In the genomic region with DNA sequence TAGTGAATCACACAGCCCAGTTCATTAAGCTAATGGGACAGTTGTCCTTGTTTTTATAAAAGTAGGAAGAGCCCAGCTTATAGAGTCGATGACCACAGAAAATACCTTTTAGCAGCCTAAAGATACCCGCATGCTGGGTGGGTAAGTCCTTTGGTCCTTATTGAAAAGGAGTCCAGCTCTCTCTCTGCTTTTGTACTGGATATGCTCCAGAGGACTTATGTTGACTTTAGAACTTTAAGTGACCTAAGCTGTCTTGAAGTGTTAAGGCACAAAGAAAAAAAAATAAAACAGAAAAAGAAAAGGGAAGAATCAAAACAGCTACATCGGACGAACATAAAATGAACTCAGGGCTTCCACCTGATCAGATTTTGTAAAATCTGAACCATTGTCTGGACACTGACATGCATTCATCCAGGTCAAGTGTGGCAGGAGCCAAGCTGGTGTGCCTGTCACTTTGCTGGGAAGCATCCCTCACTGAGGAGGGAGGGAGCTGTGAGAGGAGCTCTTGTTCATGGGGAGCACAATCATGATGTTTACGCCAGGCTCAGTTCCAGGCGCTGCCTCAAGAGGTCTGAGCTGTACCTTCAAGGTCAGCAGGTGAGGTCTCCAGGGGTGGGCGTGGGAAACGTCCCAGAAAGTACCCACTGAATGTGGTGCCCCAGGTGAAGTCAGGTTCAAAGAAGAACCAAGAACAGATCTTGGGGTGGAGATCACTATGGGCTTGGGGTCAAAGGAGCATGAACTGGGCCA, we compare ENCODE assay signal across 37 cellular contexts. TPM values are rescaled to one million over a fixed set of nuclear protein-coding genes. Genes with fewer than 3 reads are reported as not detected.
"Had no signal": no experiment of that assay in that cellular context is flagged by ENCODE, and none has a peak within 500 bp of the region (broad histone marks: within the 10 kb centered on the region; RNA-seq: fewer than 3 reads in every experiment).

No MANE protein-coding gene starts in this region.

- H3K36me3 Mint-ChIP-seq: activated naive CD4-positive, alpha-beta T cell treated with anti-CD3 and anti-CD28 coated beads, Interleukin-2, amount 10 ng/mL, durations not matched to agents 7 days and 5 days; memory B cell; natural killer cell; stimulated activated memory B cell treated with anti-CD40 and anti-IgM and Interleukin-4, amounts not matched to agents 10 μg/mL and 1 μg/mL and 100 μg/mL, for 72 hours; T-cell had no signal

- H3K27me3 Mint-ChIP-seq: activated naive CD4-positive, alpha-beta T cell treated with anti-CD3 and anti-CD28 coated beads, Interleukin-2, amount 10 ng/mL, durations not matched to agents 7 days and 5 days; memory B cell; stimulated activated memory B cell treated with anti-CD40 and anti-IgM and Interleukin-4, amounts not matched to agents 10 μg/mL and 1 μg/mL and 100 μg/mL, for 72 hours had no signal

- H3K36me3 ChIP-seq: brain microvascular endothelial cell, gastrocnemius medialis, stomach, suprapubic skin, tibial artery had no signal

- H3K4me3 ChIP-seq: gastrocnemius medialis, smooth muscle cell, stomach, suprapubic skin, tibial artery had no signal

- ATAC-seq: activated CD4-positive, alpha-beta T cell treated with anti-CD3 and anti-CD28 coated beads for 36 hours; stimulated activated memory B cell treated with anti-CD40 and anti-IgM and Interleukin-4, amounts not matched to agents 10 μg/mL and 1 μg/mL and 100 μg/mL, for 72 hours; T-cell had no signal

- H3K4me1 Mint-ChIP-seq: activated CD4-positive, alpha-beta T cell treated with anti-CD3 and anti-CD28 coated beads for 36 hours; activated naive CD4-positive, alpha-beta T cell treated with anti-CD3 and anti-CD28 coated beads, Interleukin-2, amount 10 ng/mL, durations not matched to agents 7 days and 5 days; memory B cell; natural killer cell; stimulated activated memory B cell treated with anti-CD40 and anti-IgM and Interleukin-4, amounts not matched to agents 10 μg/mL and 1 μg/mL and 100 μg/mL, for 72 hours; T-cell had no signal

- H3K9me3 ChIP-seq: gastrocnemius medialis, stomach, suprapubic skin, tibial artery had no signal

- DNase-seq: activated CD4-positive, alpha-beta T cell treated with anti-CD3 and anti-CD28 coated beads for 36 hours; activated CD4-positive, alpha-beta T cell treated with anti-CD3 and anti-CD28 coated beads, Interleukin-2, amount 50 U/mL, for 4 hours; activated CD4-positive, CD25-positive, alpha-beta regulatory T cell; activated CD8-positive, alpha-beta memory T cell treated with anti-CD3 and anti-CD28 coated beads, Interleukin-2, amount 50 U/mL, for 4 hours; activated gamma-delta T cell; activated naive CD4-positive, alpha-beta T cell treated with anti-CD3 and anti-CD28 coated beads, Interleukin-2, amount 10 ng/mL, durations not matched to agents 7 days and 5 days; activated T-cell treated with anti-CD3 and anti-CD28 coated beads, Interleukin-2, amount 50 U/mL, for 1 hour; amniotic stem cell; brain microvascular endothelial cell; central memory CD4-positive, alpha-beta T cell; effector CD4-positive, alpha-beta T cell; gastrocnemius medialis; glutamatergic neuron; natural killer cell; stimulated activated CD4-positive, alpha-beta T cell treated with anti-CD3 and anti-CD28 coated beads, Interleukin-1b, Interleukin-23, amount 100 ng/mL, for 48 hours; stimulated activated CD4-positive, alpha-beta T cell treated with anti-CD3 and anti-CD28 coated beads, Interleukin-4, amount 100 ng/mL, for 4 hours; stimulated activated CD8-positive, alpha-beta memory T cell treated with anti-CD3 and anti-CD28 coated beads, Interleukin-4, amount 100 ng/mL, for 48 hours; stomach; T-cell; tibial artery had no signal

- H3K27ac ChIP-seq: brain microvascular endothelial cell, epithelial cell of prostate, stomach, suprapubic skin, tibial artery had no signal

- FAIRE-seq: astrocyte had no signal

- H3K9me3 Mint-ChIP-seq: activated T-helper 1 cell treated with anti-CD3 and anti-CD28 coated beads, Interleukin-12 subunit alpha, Interleukin-12 subunit beta, Interleukin-2, Interleukin-4 antibody, amounts not matched to agents 30 ng/mL and 10 ng/mL and 1 ng/mL, durations not matched to agents 14 hours and 24 hours and 36 hours; dendritic cell treated with granulocyte-macrophage colony-stimulating factor and Interleukin-4, amounts not matched to agents 40 ng/mL and 50 ng/mL, for 4 days had no signal

- H3K27me3 ChIP-seq: brain microvascular endothelial cell, gastrocnemius medialis, stomach had no signal

- H3K27ac Mint-ChIP-seq: activated CD4-positive, alpha-beta T cell treated with anti-CD3 and anti-CD28 coated beads for 36 hours; activated naive CD4-positive, alpha-beta T cell treated with anti-CD3 and anti-CD28 coated beads, Interleukin-2, amount 10 ng/mL, durations not matched to agents 7 days and 5 days; activated T-helper 1 cell treated with anti-CD3 and anti-CD28 coated beads, Interleukin-12 subunit alpha, Interleukin-12 subunit beta, Interleukin-2, Interleukin-4 antibody, amounts not matched to agents 30 ng/mL and 10 ng/mL and 1 ng/mL, durations not matched to agents 14 hours and 24 hours and 36 hours; dendritic cell treated with granulocyte-macrophage colony-stimulating factor and Interleukin-4, amounts not matched to agents 40 ng/mL and 50 ng/mL, for 4 days; memory B cell; natural killer cell; progenitor cell of endocrine pancreas; stimulated activated memory B cell treated with anti-CD40 and anti-IgM and Interleukin-4, amounts not matched to agents 10 μg/mL and 1 μg/mL and 100 μg/mL, for 72 hours; T-cell had no signal

- H3K4me3 Mint-ChIP-seq: activated CD4-positive, alpha-beta T cell treated with anti-CD3 and anti-CD28 coated beads for 36 hours; activated naive CD4-positive, alpha-beta T cell treated with anti-CD3 and anti-CD28 coated beads, Interleukin-2, amount 10 ng/mL, durations not matched to agents 7 days and 5 days; activated T-helper 1 cell treated with anti-CD3 and anti-CD28 coated beads, Interleukin-12 subunit alpha, Interleukin-12 subunit beta, Interleukin-2, Interleukin-4 antibody, amounts not matched to agents 30 ng/mL and 10 ng/mL and 1 ng/mL, durations not matched to agents 14 hours and 24 hours and 36 hours; dendritic cell treated with granulocyte-macrophage colony-stimulating factor and Interleukin-4, amounts not matched to agents 40 ng/mL and 50 ng/mL, for 4 days; memory B cell; natural killer cell; stimulated activated memory B cell treated with anti-CD40 and anti-IgM and Interleukin-4, amounts not matched to agents 10 μg/mL and 1 μg/mL and 100 μg/mL, for 72 hours; T-cell had no signal

RNA-seq across cellular contexts. Expression of gene NPS, which starts 28.9 kb away (rescaled TPM):
- total RNA-seq: activated CD4-positive, alpha-beta T cell treated with anti-CD3 and anti-CD28 coated beads for 36 hours; activated CD8-positive, alpha-beta memory T cell treated with anti-CD3 and anti-CD28 coated beads for 36 hours; activated T-helper 1 cell treated with anti-CD3 and anti-CD28 coated beads, Interleukin-12 subunit alpha, Interleukin-12 subunit beta, Interleukin-2, Interleukin-4 antibody, amounts not matched to agents 30 ng/mL and 10 ng/mL and 1 ng/mL, durations not matched to agents 14 hours and 24 hours and 36 hours; astrocyte; gastrocnemius medialis; kidney epithelial cell; liver; mononuclear cell; natural killer cell; omental fat pad; progenitor cell of endocrine pancreas; SK-MEL-5; smooth muscle cell; stomach; suprapubic skin; T-cell; T-helper 2 cell treated with Interferon-gamma antibody and Interleukin-4, amounts not matched to agents 100 ng/mL and 5 ng/mL, for 36 hours; ureter had no signal
- polyA plus RNA-seq: liver, smooth muscle cell, stomach had no signal
